9 cellular contexts compared by ENCODE assay signal in the genomic region with DNA sequence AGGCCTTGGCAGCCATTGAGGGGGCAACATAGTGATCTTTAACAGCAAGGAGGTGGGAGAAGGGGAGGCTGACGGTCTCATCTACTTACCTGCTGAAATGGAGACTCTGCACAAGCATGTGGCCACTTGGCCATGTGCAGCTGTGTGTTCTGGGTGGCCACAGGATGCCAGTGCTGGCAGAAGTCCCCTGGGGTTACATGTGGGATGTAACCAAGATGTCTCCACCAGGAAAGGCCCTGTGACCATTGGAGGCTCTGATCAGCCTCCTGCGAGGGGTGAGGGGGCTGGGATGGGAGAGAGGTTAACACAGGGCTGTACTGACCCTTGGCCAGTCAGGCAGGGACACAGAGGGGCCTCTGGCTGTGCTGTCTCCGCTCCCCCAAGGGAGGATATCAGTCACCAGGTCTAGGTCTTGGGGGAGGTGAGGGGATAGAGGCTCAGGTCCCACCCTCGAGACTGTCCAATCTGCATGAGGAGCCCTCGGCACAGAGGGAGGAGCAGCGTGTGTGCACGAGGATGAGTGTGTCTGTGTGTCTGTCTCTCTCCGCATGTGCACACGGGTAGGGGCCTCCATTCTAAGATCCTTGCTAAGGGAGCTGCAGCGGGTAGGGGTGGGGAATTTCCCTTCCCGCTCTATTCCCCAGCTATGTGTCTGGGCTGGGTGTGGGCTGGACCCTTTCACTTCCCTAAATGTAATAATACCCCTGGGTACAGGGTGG. TPM values are rescaled to one million over a fixed set of nuclear protein-coding genes. Genes with fewer than 3 reads are reported as not detected.
DNase-seq lines count a peak whose midpoint lies in the region; ATAC-seq and TF ChIP-seq lines count a peak whose summit lies in the region.
"Had no signal": no experiment of that assay in that cellular context is flagged by ENCODE, and none has a peak within 500 bp of the region (broad histone marks: within the 10 kb centered on the region; RNA-seq: fewer than 3 reads in every experiment).

No MANE protein-coding gene starts in this region.

- H3K4me1 ChIP-seq in esophagus muscularis mucosa (peaks cover 0 to 10% (median 0%) of the 10 kb centered on the region in 4 donors), sigmoid colon (no peaks in the 10 kb centered on the region)

- H3K36me3 ChIP-seq in esophagus muscularis mucosa (peaks cover 16 to 77% (median 73%) of the 10 kb centered on the region in 4 donors), sigmoid colon (peaks cover 0 to 55% (median 12%) of the 10 kb centered on the region in 4 donors)

- peaks cover 10% of the 10 kb centered on the region for H3K4me1 Mint-ChIP-seq in stimulated activated effector memory CD8-positive, alpha-beta T cell treated with anti-CD3 and anti-CD28 coated beads, Interleukin-12 subunit alpha, Interleukin-12 subunit beta, amount 100 ng/mL, for 72 hours

- H3K27ac Mint-ChIP-seq in stimulated activated effector memory CD8-positive, alpha-beta T cell treated with anti-CD3 and anti-CD28 coated beads, Interleukin-12 subunit alpha, Interleukin-12 subunit beta, amount 100 ng/mL, for 72 hours, result no peak overlapping the region
- H3K27ac Mint-ChIP-seq: T-cell had no signal

- no peak for TF ChIP-seq CTCF in NB4 (IDR thresholded peaks at IDR 0.05; ENCODE audit: low read depth, low read length)
- no peak for TF ChIP-seq CTCF in esophagus muscularis mucosa (IDR thresholded peaks at IDR 0.05)
- TF ChIP-seq CTCF in sigmoid colon (IDR thresholded peaks at IDR 0.05), result no peak

- H3K36me3 Mint-ChIP-seq in stimulated activated effector memory CD8-positive, alpha-beta T cell treated with anti-CD3 and anti-CD28 coated beads, Interleukin-12 subunit alpha, Interleukin-12 subunit beta, amount 100 ng/mL, for 72 hours, result peaks cover 60% of the 10 kb centered on the region

- peak; percentile 88 for ATAC-seq in GM19035 (IDR thresholded peaks at IDR 0.05; ENCODE audit: unreplicated experiment)
- peak; percentile 93 for ATAC-seq in HG02798 (IDR thresholded peaks at IDR 0.05; ENCODE audit: poor library complexity, unreplicated experiment)
- ATAC-seq in stimulated activated effector memory CD8-positive, alpha-beta T cell treated with anti-CD3 and anti-CD28 coated beads, Interleukin-12 subunit alpha, Interleukin-12 subunit beta, amount 100 ng/mL, for 72 hours, result peak; percentile 47
- ATAC-seq: T-cell had no signal

- H3K4me3 Mint-ChIP-seq in stimulated activated effector memory CD8-positive, alpha-beta T cell treated with anti-CD3 and anti-CD28 coated beads, Interleukin-12 subunit alpha, Interleukin-12 subunit beta, amount 100 ng/mL, for 72 hours, result no peak overlapping the region
- H3K4me3 Mint-ChIP-seq: T-cell had no signal

- peak; percentile 91 for DNase-seq in NB4 (ENCODE audit: low read depth)
- DNase-seq in stimulated activated effector memory CD8-positive, alpha-beta T cell treated with anti-CD3 and anti-CD28 coated beads, Interleukin-12 subunit alpha, Interleukin-12 subunit beta, amount 100 ng/mL, for 72 hours (ENCODE audit: low spot score in 2 of 2), result no peak
- no peak for DNase-seq in NCI-H187 treated with DMSO at 0.1 percent for 48 hours (lab: John Stamatoyannopoulos, UW)
- DNase-seq in esophagus muscularis mucosa (ENCODE audit: extremely low spot score), result no peak
- DNase-seq in sigmoid colon, result no peak
- DNase-seq: stimulated activated CD4-positive, alpha-beta T cell treated with anti-CD3 and anti-CD28 coated beads, Interleukin-1b, Interleukin-23, amount 100 ng/mL, for 48 hours had no signal

- no peak for TF ChIP-seq POLR2A in NB4 (IDR thresholded peaks at IDR 0.05; ENCODE audit: extremely low read depth, insufficient read length)
- TF ChIP-seq POLR2A in esophagus muscularis mucosa (IDR thresholded peaks at IDR 0.05; ENCODE audit: low read depth), result no peak
- TF ChIP-seq POLR2A in sigmoid colon (IDR thresholded peaks at IDR 0.05), result no peak

- 77% methylated on average over 10 of the region's 11 CpGs for WGBS in esophagus muscularis mucosa
- WGBS in sigmoid colon, 2 donors, result 76 to 86% methylated on average over 11 of the region's 11 CpGs

- no peaks in the 10 kb centered on the region for H3K9me3 ChIP-seq in esophagus muscularis mucosa
- no peaks in the 10 kb centered on the region for H3K9me3 ChIP-seq in sigmoid colon

- no peaks in the 10 kb centered on the region for H3K9me3 Mint-ChIP-seq in stimulated activated effector memory CD8-positive, alpha-beta T cell treated with anti-CD3 and anti-CD28 coated beads, Interleukin-12 subunit alpha, Interleukin-12 subunit beta, amount 100 ng/mL, for 72 hours
- H3K9me3 Mint-ChIP-seq: T-cell had no signal

- H3K27ac ChIP-seq in esophagus muscularis mucosa (replicated peaks in 1 of 4), result no peak overlapping the region
- no peak overlapping the region for H3K27ac ChIP-seq in sigmoid colon

- intact Hi-C loops in esophagus muscularis mucosa (cut with DNase I) (no loop called here), sigmoid colon (cut with DNase I) (no loop called here)

- H3K4me3 ChIP-seq in NB4 (ENCODE audit: low read depth, low read length), result no peak overlapping the region
- no peak overlapping the region for H3K4me3 ChIP-seq in esophagus muscularis mucosa
- no peak overlapping the region for H3K4me3 ChIP-seq in sigmoid colon

- H3K27me3 ChIP-seq in esophagus muscularis mucosa (no peaks in the 10 kb centered on the region), sigmoid colon (no peaks in the 10 kb centered on the region)

- TF ChIP-seq EP300 in esophagus muscularis mucosa (IDR thresholded peaks at IDR 0.05), result no peak
- TF ChIP-seq EP300 in sigmoid colon (IDR thresholded peaks at IDR 0.05), result no peak

RNA-seq across cellular contexts. Expression of gene PRKCD, which starts 19.5 kb away (rescaled TPM):
- total RNA-seq in esophagus muscularis mucosa (10 to 100 TPM in 3 of 4 donors, 1 to 10 TPM in 1; 7.0 to 16.7 (median 12.4) TPM), sigmoid colon (10 to 100 TPM in 2 of 4 donors, 1 to 10 TPM in 2; 3.5 to 12.1 (median 10.5) TPM)
- polyA plus RNA-seq in sigmoid colon, result 100 to 1,000 TPM in 1 of 3 donors, 10 to 100 TPM in 2; 46.3 to 169 (median 94.9) TPM

RNA-seq across cellular contexts. Expression of gene RFT1, which starts 50.2 kb away (rescaled TPM):
- 10 to 100 TPM in 1 of 4 donors, 1 to 10 TPM in 3; 6.8 to 10.3 (median 9.0) TPM for total RNA-seq in esophagus muscularis mucosa
- 1 to 10 TPM; 4.3 to 8.1 (median 6.9) TPM for total RNA-seq in sigmoid colon
- 10 to 100 TPM in 1 of 3 donors, 1 to 10 TPM in 2; 3.0 to 13.2 (median 3.0) TPM for polyA plus RNA-seq in sigmoid colon
